8 cellular contexts compared by ENCODE assay signal in genomic region chr1:235074335-235075120, GRCh38. TPM values are rescaled to one million over a fixed set of nuclear protein-coding genes. Genes with fewer than 3 reads are reported as not detected.
DNase-seq lines count a peak whose midpoint lies in the region; ATAC-seq and TF ChIP-seq lines count a peak whose summit lies in the region.

No MANE protein-coding gene starts in this region.

- peak overlapping the region; percentile 83 for H4K91ac ChIP-seq in trophoblast cell (ENCODE audit: low read depth, low read length)

- H4K12ac ChIP-seq in trophoblast cell (ENCODE audit: low read depth, low read length) = no peak overlapping the region

- H3K36me3 ChIP-seq in trophoblast cell (ENCODE audit: control insufficient read depth in 1 of 2, insufficient read depth in 2 of 2, low read length in 2 of 2) = no peaks in the 10 kb centered on the region

- no peaks in the 10 kb centered on the region for H3K9me3 ChIP-seq in trophoblast cell (ENCODE audit: insufficient read depth, low read depth, low read length)

- no CpG with 5 or more reads among the region's 17 CpGs for WGBS in trophoblast cell (ENCODE audit: extremely low coverage, insufficient coverage, insufficient read length)

- peaks cover 35% of the 10 kb centered on the region for H3K4me1 ChIP-seq in foreskin keratinocyte
- H3K4me1 ChIP-seq in trophoblast cell (ENCODE audit: control insufficient read depth in 1 of 2, insufficient read depth in 2 of 2, low read length in 2 of 2) = peaks cover 10 to 18% of the 10 kb centered on the region in 2 experiments

- H3K27me3 ChIP-seq in foreskin keratinocyte = no peaks in the 10 kb centered on the region
- H3K27me3 ChIP-seq in trophoblast cell (ENCODE audit: insufficient read depth, low read length) = no peaks in the 10 kb centered on the region

- no peak for TF ChIP-seq CTCF in 22Rv1 (IDR thresholded peaks at IDR 0.05)
- TF ChIP-seq CTCF in foreskin keratinocyte (conservative IDR thresholded peaks at IDR 0.05) = no peak

- H2AFZ ChIP-seq in trophoblast cell (ENCODE audit: insufficient read depth, low read length, poor library complexity) = peak overlapping the region; percentile 15

- peak overlapping the region; percentile 45 for H3K18ac ChIP-seq in trophoblast cell (ENCODE audit: low read length)

- H3K27ac ChIP-seq in 22Rv1 (peak overlapping the region; percentile 18; the same call in 1 of the 2 replicates), foreskin keratinocyte (peak overlapping the region; percentile 96), trophoblast cell (ENCODE audit: low read depth, low read length) (peak overlapping the region; percentile 11)

- no peak overlapping the region for H3K4me2 ChIP-seq in trophoblast cell (ENCODE audit: low read length)

- no peaks in the 10 kb centered on the region for H3K79me2 ChIP-seq in trophoblast cell (ENCODE audit: control insufficient read depth, insufficient read depth, low read length, poor library complexity)

- no peak overlapping the region for H3K23ac ChIP-seq in trophoblast cell (ENCODE audit: low read length)

- H3K4ac ChIP-seq in trophoblast cell (ENCODE audit: low read depth, low read length) = no peak overlapping the region

- H2AK5ac ChIP-seq in trophoblast cell (ENCODE audit: low read length) = no peak overlapping the region

- peak overlapping the region; percentile 35 for H2BK120ac ChIP-seq in trophoblast cell (ENCODE audit: insufficient read depth, low read length, poor library complexity)

- H2BK5ac ChIP-seq in trophoblast cell (ENCODE audit: low read depth, low read length, poor library complexity) = no peak overlapping the region

- no peak overlapping the region for H3K9ac ChIP-seq in trophoblast cell (ENCODE audit: low read length)

- H3K79me1 ChIP-seq in trophoblast cell (ENCODE audit: low read length) = peaks cover 6% of the 10 kb centered on the region

- H2BK12ac ChIP-seq in trophoblast cell (ENCODE audit: low read length) = peak overlapping the region; percentile 77

- ATAC-seq in GM18520 (IDR thresholded peaks at IDR 0.05; ENCODE audit: unreplicated experiment) (peak; percentile 21), HG03060 (IDR thresholded peaks at IDR 0.05; ENCODE audit: low read depth, unreplicated experiment) (peak; percentile 35), foreskin keratinocyte (no peak)

- H3K14ac ChIP-seq in trophoblast cell (ENCODE audit: low read length) = no peak overlapping the region

- H3K4me3 ChIP-seq in trophoblast cell (ENCODE audit: low read depth, low read length) = no peak overlapping the region

- peak; percentile 23 for DNase-seq in NCI-H526 treated with DMSO at 0.1 percent for 48 hours (lab: John Stamatoyannopoulos, UW)
- DNase-seq in activated T-cell treated with anti-CD3 and anti-CD28 coated beads, Interleukin-2, amount 50 U/mL, for 48 hours = peak; percentile 76 to 78
- DNase-seq in foreskin keratinocyte = peak in 1 of 2 donors; percentile 39
- peak; percentile 55 to 64 for DNase-seq in trophoblast cell
- DNase-seq in DMS114 treated with DMSO at 0.1 percent for 48 hours (lab: John Stamatoyannopoulos, UW; ENCODE audit: unreplicated experiment) = no peak

- H4K8ac ChIP-seq in trophoblast cell (ENCODE audit: low read depth, low read length) = peak overlapping the region; percentile 41

RNA-seq across cellular contexts. Expression of gene TOMM20, which starts 54.1 kb away (rescaled TPM):
- total RNA-seq in foreskin keratinocyte = 84.7 and 90.6 TPM in 2 replicates
- 91.0 and 95.9 TPM in 2 replicates for polyA plus RNA-seq in foreskin keratinocyte
- polyA plus RNA-seq in trophoblast cell (2013) = 92.6 and 96.4 TPM in 2 replicates

Comparison
In these comparisons a context has a peak if more than half of its experiments do, and no peak if none do; other contexts are left out.
1. H3K27ac ChIP-seq: peak in every context shown above with its lines; median percentile 96 in foreskin keratinocyte; 18 in 22Rv1; 11 in trophoblast cell.